ENCODE assay signal across 13 cellular contexts in the genomic region with DNA sequence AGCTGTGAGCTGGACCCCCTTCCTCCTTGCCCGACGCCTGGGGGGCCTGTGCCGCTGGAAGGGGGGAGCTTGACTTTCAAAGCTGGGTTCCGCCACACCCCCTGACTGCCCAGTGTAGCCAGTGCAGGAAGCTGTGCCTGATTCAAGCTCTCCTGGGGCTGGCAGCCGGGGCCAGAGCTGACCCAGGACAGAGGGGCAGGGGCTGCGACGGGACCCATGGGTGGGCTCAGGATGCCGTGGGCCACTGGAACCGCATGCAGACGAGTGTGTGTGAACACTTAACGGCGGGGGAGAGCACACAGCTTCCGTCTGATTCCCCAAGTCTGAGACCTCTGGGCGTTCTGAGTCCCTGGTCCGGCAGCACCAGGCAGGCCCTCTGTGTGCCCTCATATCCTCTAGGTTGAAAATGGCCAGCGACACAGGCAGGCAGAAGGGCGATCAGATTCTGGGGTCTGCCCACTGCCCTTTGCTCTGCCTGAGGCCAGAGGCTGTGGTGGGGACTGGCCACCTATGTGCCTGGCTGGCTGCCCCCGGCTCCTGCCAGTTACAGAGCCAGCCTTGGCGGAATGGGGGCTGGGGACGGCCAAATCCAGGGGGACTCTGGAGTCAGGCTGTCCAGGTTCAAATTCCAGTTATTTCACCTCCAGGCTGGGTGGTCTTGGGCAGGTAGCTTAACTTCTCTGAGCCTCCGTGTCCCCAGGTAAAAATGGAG. TPM values are rescaled to one million over a fixed set of nuclear protein-coding genes. Genes with fewer than 3 reads are reported as not detected.
DNase-seq lines count a peak whose midpoint lies in the region; ATAC-seq and TF ChIP-seq lines count a peak whose summit lies in the region.
"Had no signal": no experiment of that assay in that cellular context is flagged by ENCODE, and none has a peak within 500 bp of the region (broad histone marks: within the 10 kb centered on the region; RNA-seq: fewer than 3 reads in every experiment).

No MANE protein-coding gene starts in this region.

- H3K36me3 ChIP-seq in BLaER1 treated with 17β-estradiol and CSF1 and Interleukin-3, amounts not matched to agents 10 nM and 100 nM, result no peaks in the 10 kb centered on the region
- H3K36me3 ChIP-seq in brain microvascular endothelial cell (replicated peaks) (no peaks in the 10 kb centered on the region), sigmoid colon (no peaks in the 10 kb centered on the region)

- WGBS in sigmoid colon, 2 donors, result 51 to 52% methylated on average over 21 of the region's 21 CpGs

- in situ Hi-C loops in brain microvascular endothelial cell (cut with HindIII; ENCODE audit: low pct_ligation_motif_present, low sequenced_read_pairs), result no loop called here

- peaks cover 0 to 46% (median 0%) of the 10 kb centered on the region in 11 experiments; a peak in 4 of 22 replicates for H4K20me1 ChIP-seq in BLaER1 treated with 17β-estradiol and CSF1 and Interleukin-3, amounts not matched to agents 10 nM and 100 nM

- no peak for TF ChIP-seq EP300 in sigmoid colon (IDR thresholded peaks at IDR 0.05)

- no peak for TF ChIP-seq POLR2A in sigmoid colon (IDR thresholded peaks at IDR 0.05)

- no peaks in the 10 kb centered on the region for H3K9me3 ChIP-seq in BLaER1 treated with 17β-estradiol and CSF1 and Interleukin-3, amounts not matched to agents 10 nM and 100 nM (replicated peaks in 1 of 11)
- H3K9me3 ChIP-seq in sigmoid colon, result no peaks in the 10 kb centered on the region

- H3K4me3 ChIP-seq in BLaER1 treated with 17β-estradiol and CSF1 and Interleukin-3, amounts not matched to agents 10 nM and 100 nM, result peak overlapping the region in 7 of 10 experiments; percentile 14 to 52 (median 26); a peak in 7 of 20 replicates
- H3K4me3 ChIP-seq in brain microvascular endothelial cell (ENCODE audit: low read depth, low read length), result peak overlapping the region; percentile 32
- peak overlapping the region; percentile 52 to 70 (median 64) for H3K4me3 ChIP-seq in sigmoid colon

- peak overlapping the region in 6 of 11 experiments; percentile 24 to 50 (median 37); a peak in 12 of 22 replicates for H3K9ac ChIP-seq in BLaER1 treated with 17β-estradiol and CSF1 and Interleukin-3, amounts not matched to agents 10 nM and 100 nM

- peak overlapping the region; percentile 71 to 89 (median 83) for H3K4me2 ChIP-seq in BLaER1 treated with 17β-estradiol and CSF1 and Interleukin-3, amounts not matched to agents 10 nM and 100 nM

- peaks cover 31 to 47% (median 35%) of the 10 kb centered on the region in 10 experiments for H3K4me1 ChIP-seq in BLaER1 treated with 17β-estradiol and CSF1 and Interleukin-3, amounts not matched to agents 10 nM and 100 nM
- H3K4me1 ChIP-seq in sigmoid colon, result peaks cover 0 to 56% (median 43%) of the 10 kb centered on the region in 4 donors

- DNase-seq in brain microvascular endothelial cell, result no peak
- peak; percentile 60 for DNase-seq in hepatic stellate cell (ENCODE audit: low spot score)
- DNase-seq in sigmoid colon, result peak; percentile 77
- DNase-seq in GF-D8 (lab: John Stamatoyannopoulos, UW), result no peak
- no peak for DNase-seq in NCI-H345 treated with DMSO at 0.1 percent for 48 hours (lab: John Stamatoyannopoulos, UW; ENCODE audit: unreplicated experiment)
- no peak for DNase-seq in OCI-M2 (lab: John Stamatoyannopoulos, UW; ENCODE audit: unreplicated experiment)
- DNase-seq: activated CD8-positive, alpha-beta memory T cell treated with anti-CD3 and anti-CD28 coated beads for 24 hours; activated naive CD8-positive, alpha-beta T cell treated with anti-CD3 and anti-CD28 coated beads, Interleukin-2, amount 10 ng/mL, durations not matched to agents 7 days and 5 days; NCI-H1417 treated with DMSO at 0.1 percent for 48 hours; NCI-H82 had no signal

- peaks cover 21 to 45% (median 26%) of the 10 kb centered on the region in 11 experiments for H3K27me3 ChIP-seq in BLaER1 treated with 17β-estradiol and CSF1 and Interleukin-3, amounts not matched to agents 10 nM and 100 nM
- H3K27me3 ChIP-seq in brain microvascular endothelial cell (replicated peaks), result no peaks in the 10 kb centered on the region
- H3K27me3 ChIP-seq in sigmoid colon, result no peaks in the 10 kb centered on the region

- no peak overlapping the region for H3K27ac ChIP-seq in BLaER1 treated with 17β-estradiol and CSF1 and Interleukin-3, amounts not matched to agents 10 nM and 100 nM
- H3K27ac ChIP-seq in brain microvascular endothelial cell (no peak overlapping the region), sigmoid colon (peak overlapping the region; percentile 85 to 90 (median 87))

- no peak for TF ChIP-seq CTCF in brain microvascular endothelial cell (IDR thresholded peaks at IDR 0.05; ENCODE audit: low read depth, low read length, missing control alignments)
- no peak for TF ChIP-seq CTCF in sigmoid colon (IDR thresholded peaks at IDR 0.05)

- intact Hi-C loops in sigmoid colon (cut with DNase I), result loop anchor here (2.0 kb wide), 1 partner anchor 55 kb away; a partner anchor contains a TSS

- ATAC-seq in HG03520 (IDR thresholded peaks at IDR 0.05; ENCODE audit: unreplicated experiment), result no peak

RNA-seq across cellular contexts. Expression of a gene that starts 54.0 kb away (rescaled TPM):
- 1 to 10 TPM in 3 of 4 donors, under 1 TPM in 1; 0.36 to 2.0 (median 1.6) TPM for total RNA-seq in sigmoid colon
- polyA plus RNA-seq in sigmoid colon, result under 1 TPM in 2 of 3 donors, not detected in 1; under 0.01 to 0.35 TPM
- total RNA-seq: T-helper 1 cell treated with Interleukin-12 subunit alpha and Interleukin-12 subunit beta and Interleukin-4 antibody, amounts not matched to agents 30 ng/mL and 1 ng/mL, for 36 hours had no signal

RNA-seq across cellular contexts. Expression of a gene that starts 55.1 kb away (rescaled TPM):
- total RNA-seq in sigmoid colon, result 100 to 1,000 TPM in 3 of 4 donors, 10 to 100 TPM in 1; 91.5 to 148 (median 141) TPM
- 1 to 10 TPM; 3.9 to 7.8 (median 5.0) TPM for polyA plus RNA-seq in sigmoid colon

Comparison
In these comparisons a context has a peak if more than half of its experiments do, and no peak if none do; other contexts are left out.
1. H3K27ac ChIP-seq: peak in sigmoid colon (4 of 4); none in BLaER1 treated with 17β-estradiol and CSF1 and Interleukin-3, amounts not matched to agents 10 nM and 100 nM (0 of 11) and brain microvascular endothelial cell (single experiment).
2. DNase-seq: peak in hepatic stellate cell (single experiment) and sigmoid colon (single experiment); none in brain microvascular endothelial cell (single experiment), GF-D8 (single experiment), NCI-H345 treated with DMSO at 0.1 percent for 48 hours (single experiment) and OCI-M2 (single experiment).
3. Peak in every context shown above with its lines, with median percentiles within 50 percentile points of each other: H3K4me3 ChIP-seq.